ENCODE assay signal across 8 cellular contexts in the genomic region with DNA sequence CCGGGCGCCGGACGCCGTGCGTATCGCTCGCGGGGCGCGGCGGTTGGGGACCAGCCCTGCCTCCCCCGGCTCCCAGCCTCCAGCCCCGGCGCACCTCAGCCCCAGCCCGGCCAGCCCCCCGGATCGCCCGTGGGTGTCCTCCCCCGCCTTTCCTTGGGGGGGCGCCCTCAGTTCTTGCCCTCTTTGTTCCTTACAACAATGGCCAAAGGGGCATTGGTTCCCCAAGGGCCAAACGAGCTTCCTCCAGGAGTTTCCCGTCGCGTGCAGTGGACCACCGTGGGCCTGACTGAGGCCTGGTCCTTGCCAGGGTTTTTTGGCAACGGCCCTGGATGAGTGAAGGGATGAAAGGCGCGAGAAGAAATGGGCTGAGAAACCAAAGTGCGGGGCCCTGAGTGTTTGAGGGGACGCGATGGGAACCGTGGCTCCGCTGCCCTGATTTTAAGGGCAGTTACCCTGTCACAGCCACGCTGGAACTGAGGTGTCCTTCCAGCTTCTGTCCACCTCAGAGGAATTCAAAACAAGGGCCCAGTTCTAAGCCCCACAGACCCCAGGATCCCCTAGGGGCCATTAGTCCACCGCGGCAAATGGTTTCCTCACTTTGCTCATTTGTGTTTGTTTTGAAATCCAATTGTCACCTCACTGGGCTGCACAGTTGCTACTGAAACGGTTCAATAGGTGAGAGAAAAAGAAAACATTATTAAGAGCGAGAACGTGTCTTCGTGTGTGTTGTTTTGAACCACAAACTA. TPM values are rescaled to one million over a fixed set of nuclear protein-coding genes. Genes with fewer than 3 reads are reported as not detected.
DNase-seq lines count a peak whose midpoint lies in the region; ATAC-seq, FAIRE-seq and TF ChIP-seq lines count a peak whose summit lies in the region.

No MANE protein-coding gene starts in this region.

- H3K36me3 ChIP-seq in lung (ENCODE audit: control insufficient read depth in 2 of 2, insufficient read depth in 2 of 2, low read length in 2 of 2), result no peaks in the 10 kb centered on the region
- H3K36me3 ChIP-seq in aorta (ENCODE audit: control insufficient read depth in 1 of 2, insufficient read depth in 2 of 2, low read length in 1 of 2), result no peaks in the 10 kb centered on the region

- no peaks in the 10 kb centered on the region for H3K9me3 ChIP-seq in lung (ENCODE audit: control insufficient read depth in 2 of 2, insufficient read depth in 1 of 2, low read length in 1 of 2)
- no peaks in the 10 kb centered on the region for H3K9me3 ChIP-seq in aorta (ENCODE audit: control insufficient read depth, low read length)

- no peak for ATAC-seq in lung (ENCODE audit: insufficient read depth, low FRiP score)
- peak; percentile 28 for ATAC-seq in aorta (ENCODE audit: low FRiP score)
- no peak for ATAC-seq in GM19455 (IDR thresholded peaks at IDR 0.05; ENCODE audit: unreplicated experiment)
- no peak for ATAC-seq in HG02970 (IDR thresholded peaks at IDR 0.05; ENCODE audit: low FRiP score, unreplicated experiment)

- H3K4me1 ChIP-seq in lung (ENCODE audit: control insufficient read depth in 2 of 2, insufficient read depth in 2 of 2, low read length in 2 of 2) (peaks cover 0 to 3% of the 10 kb centered on the region in 2 donors), aorta (ENCODE audit: control insufficient read depth in 1 of 2, insufficient read depth in 2 of 2, low read length in 2 of 2) (no peaks in the 10 kb centered on the region)

- TF ChIP-seq CTCF in LNCAP (IDR thresholded peaks at IDR 0.05) (peak; percentile 45; the same call in 1 of the 2 replicates), lung (IDR thresholded peaks at IDR 0.05; ENCODE audit: control extremely low read depth, extremely low read depth) (no peak), D721Med (IDR thresholded peaks at IDR 0.05; ENCODE audit: insufficient read depth, missing control alignments) (no peak)

- intact Hi-C loops in aorta (cut with DNase I), result no loop called here

- FAIRE-seq in D721Med (lab: Jason Lieb, UNC), result no peak

- 21 to 25% methylated on average over 41 of the region's 41 CpGs for WGBS in lung, 2 donors
- WGBS in aorta, 2 donors, result 21 to 23% methylated on average over 40 to 41 of the region's 41 CpGs

- DNase-seq in COR-L47 (lab: John Stamatoyannopoulos, UW) (peak; percentile 29), cerebellum (ENCODE audit: low spot score) (peak; percentile 28), lung (ENCODE audit: low spot score) (no peak), aorta (peak; percentile 50 to 79), D721Med (ENCODE audit: insufficient read length, low spot score) (no peak)

- H3K27me3 ChIP-seq in lung (ENCODE audit: control insufficient read depth, insufficient read depth), result no peaks in the 10 kb centered on the region
- no peaks in the 10 kb centered on the region for H3K27me3 ChIP-seq in aorta (ENCODE audit: control insufficient read depth in 1 of 2, insufficient read depth in 2 of 2, low read length in 1 of 2)

- peak overlapping the region in 1 of 2 donors; percentile 75 for H3K27ac ChIP-seq in lung (ENCODE audit: low read depth in 1 of 2, low read length in 1 of 2)
- H3K27ac ChIP-seq in aorta (ENCODE audit: low read depth in 1 of 2, low read length in 2 of 2), result no peak overlapping the region

- H3K4me3 ChIP-seq in lung, result peak overlapping the region; percentile 55
- peak overlapping the region; percentile 62 to 86 for H3K4me3 ChIP-seq in aorta (ENCODE audit: low read length in 2 of 2)

RNA-seq across cellular contexts. Expression of a gene that starts 1.4 kb away (rescaled TPM):
- total RNA-seq in cerebellum, result 44.8 TPM
- 10 to 100 TPM in 1 of 2 donors, 1 to 10 TPM in 1; 7.8 to 19.3 TPM for total RNA-seq in lung
- 1 to 10 TPM; 5.7 to 8.1 TPM for polyA plus RNA-seq in lung
- total RNA-seq in aorta, result 1 to 10 TPM; 3.5 to 5.3 TPM
- 1 to 10 TPM; 2.1 to 4.6 TPM for polyA plus RNA-seq in aorta

Comparison
In these comparisons a context has a peak if more than half of its experiments do, and no peak if none do; other contexts are left out.
1. DNase-seq: peak in COR-L47 (single experiment), cerebellum (single experiment) and aorta (2 of 2); none in lung (single experiment) and D721Med (single experiment).